28 cellular contexts compared by ENCODE assay signal in genomic region chr4:173575482-173576152, GRCh38. TPM values are rescaled to one million over a fixed set of nuclear protein-coding genes. Genes with fewer than 3 reads are reported as not detected.
"Had no signal": no experiment of that assay in that cellular context is flagged by ENCODE, and none has a peak within 500 bp of the region (broad histone marks: within the 10 kb centered on the region; RNA-seq: fewer than 3 reads in every experiment).

No MANE protein-coding gene starts in this region.

- H3K4me3 ChIP-seq: neural progenitor cell, ovary, psoas muscle, right lobe of liver, skin epidermis, smooth muscle cell, spleen, stomach, suprapubic skin, testis, tibial artery, transverse colon, upper lobe of right lung, uterus had no signal

- H3K79me2 ChIP-seq: parathyroid adenoma had no signal

- H3K27ac ChIP-seq: neural progenitor cell, ovary, parathyroid adenoma, psoas muscle, right lobe of liver, skin epidermis, spleen, stomach, suprapubic skin, testis, tibial artery, transverse colon, upper lobe of right lung had no signal

- DNase-seq: naive thymus-derived CD4-positive, alpha-beta T cell; natural killer cell; occipital lobe; ovary; psoas muscle; right cardiac atrium; right lobe of liver; spleen; stimulated activated CD4-positive, alpha-beta T cell treated with anti-CD3 and anti-CD28 coated beads, Interleukin-12 subunit alpha, Interleukin-12 subunit beta, amount 100 ng/mL, for 4 hours; stimulated activated CD4-positive, alpha-beta T cell treated with anti-CD3 and anti-CD28 coated beads, Interleukin-1b, Interleukin-23, amount 100 ng/mL, for 48 hours; stimulated activated CD4-positive, alpha-beta T cell treated with anti-CD3 and anti-CD28 coated beads, Interleukin-4, amount 100 ng/mL, for 1 hour; stimulated activated naive B cell treated with anti-CD40 and anti-IgM and Interleukin-4, amounts not matched to agents 10 μg/mL and 1 μg/mL and 100 μg/mL, for 72 hours; stimulated activated naive CD4-positive, alpha-beta T cell treated with Interleukin-2 at 50 U/mL for 16 hours; stomach; substantia nigra; testis; tibial artery; transverse colon; upper lobe of right lung; uterus had no signal

- H3K4me1 ChIP-seq: parathyroid adenoma, psoas muscle, right lobe of liver, spleen, suprapubic skin, testis, tibial artery, upper lobe of right lung, uterus had no signal

- H2AFZ ChIP-seq: neural progenitor cell, parathyroid adenoma had no signal

- ATAC-seq: naive thymus-derived CD4-positive, alpha-beta T cell; natural killer cell; psoas muscle; right cardiac atrium; right lobe of liver; stimulated activated effector memory CD8-positive, alpha-beta T cell treated with anti-CD3 and anti-CD28 coated beads, Interleukin-12 subunit alpha, Interleukin-12 subunit beta, amount 100 ng/mL, for 72 hours; stimulated activated naive B cell treated with anti-CD40 and anti-IgM and Interleukin-4, amounts not matched to agents 10 μg/mL and 1 μg/mL and 100 μg/mL, for 72 hours; upper lobe of right lung had no signal

- H3K27me3 ChIP-seq: neural progenitor cell, ovary, right lobe of liver, stomach, suprapubic skin, testis, tibial artery, transverse colon, upper lobe of right lung, uterus had no signal

- H3K4me2 ChIP-seq: neural progenitor cell, smooth muscle cell had no signal

- H3K36me3 ChIP-seq: neural progenitor cell, ovary, right lobe of liver, spleen, stomach, suprapubic skin, tibial artery, transverse colon, upper lobe of right lung, uterus had no signal

- H3K9me3 ChIP-seq: ovary, psoas muscle, right lobe of liver, spleen, stomach, suprapubic skin, testis, tibial artery, transverse colon, upper lobe of right lung, uterus had no signal

- H3K9ac ChIP-seq: neural progenitor cell, parathyroid adenoma had no signal

RNA-seq across cellular contexts. Expression of gene HAND2, which starts 45.6 kb away (rescaled TPM):
- total RNA-seq: naive thymus-derived CD4-positive, alpha-beta T cell; natural killer cell; occipital lobe; renal cortical epithelial cell; upper lobe of right lung had no signal
- polyA plus RNA-seq: naive thymus-derived CD4-positive, alpha-beta T cell; neural cell had no signal
